Comparison of ENCODE assay signal across 7 cellular contexts in the genomic region with DNA sequence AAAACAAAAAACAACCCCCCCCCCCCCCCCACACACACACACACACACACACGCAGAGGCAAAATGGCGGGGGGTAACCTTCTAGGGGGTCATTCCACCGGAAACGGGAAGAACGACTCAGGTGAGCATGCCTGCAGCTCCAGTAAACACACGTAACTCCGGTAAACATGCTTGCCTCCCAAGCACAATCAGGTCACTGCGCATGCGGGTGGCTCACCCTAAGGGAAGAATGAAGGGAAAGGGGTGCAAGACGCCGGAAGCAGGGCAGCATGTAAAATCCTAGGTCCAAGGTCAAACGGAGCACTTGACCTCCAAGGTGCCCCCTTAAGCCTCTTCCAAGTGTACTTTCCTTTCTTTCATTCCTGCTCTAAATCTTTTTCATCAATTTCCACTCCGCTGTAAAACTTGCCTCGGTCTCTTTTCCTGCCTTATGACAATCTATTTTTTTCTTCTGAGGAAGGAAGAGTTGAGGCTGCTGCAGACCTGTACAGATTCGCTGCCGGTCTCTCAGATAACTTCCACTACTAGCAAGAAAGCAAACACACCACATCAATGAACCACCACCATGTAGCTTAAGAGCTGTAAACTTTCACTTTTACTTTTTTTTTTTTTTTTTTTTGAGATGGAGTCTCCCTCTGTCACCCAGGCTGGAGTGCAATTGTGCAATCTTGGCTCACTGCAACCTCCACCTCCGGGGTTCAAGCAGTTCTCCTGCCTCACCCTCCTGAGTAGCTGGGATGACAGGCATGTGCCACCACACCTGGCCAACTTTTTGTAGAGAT. TPM values are rescaled to one million over a fixed set of nuclear protein-coding genes. Genes with fewer than 3 reads are reported as not detected.
DNase-seq lines count a peak whose midpoint lies in the region; ATAC-seq and TF ChIP-seq lines count a peak whose summit lies in the region.

No MANE protein-coding gene starts in this region.

- no peak for TF ChIP-seq EP300 in stomach (IDR thresholded peaks at IDR 0.05)

- H3K36me3 ChIP-seq in esophagus squamous epithelium (no peaks in the 10 kb centered on the region), stomach (no peaks in the 10 kb centered on the region)

- intact Hi-C loops in esophagus squamous epithelium (cut with DNase I) = loop anchor here (10.0 kb wide), 1 partner anchor 59 kb away; no protein-coding TSS in a partner anchor
- intact Hi-C loops in stomach (cut with DNase I; ENCODE audit: low total_unique reads) = loop anchor here (5.0 kb wide), 1 partner anchor 52 kb away; the partner anchor contains the start of gene SETD4

- H3K4me1 ChIP-seq in esophagus squamous epithelium (peaks cover 5 to 50% (median 22%) of the 10 kb centered on the region in 3 donors), stomach (peaks cover 4 to 24% (median 13%) of the 10 kb centered on the region in 4 donors)

- H3K9me3 ChIP-seq in esophagus squamous epithelium (peaks cover 0 to 3% (median 0%) of the 10 kb centered on the region in 3 donors), stomach (no peaks in the 10 kb centered on the region)

- no peak for TF ChIP-seq CTCF in NB4 (IDR thresholded peaks at IDR 0.05; ENCODE audit: low read depth, low read length)
- TF ChIP-seq CTCF in esophagus squamous epithelium (IDR thresholded peaks at IDR 0.05) = no peak
- TF ChIP-seq CTCF in stomach (IDR thresholded peaks at IDR 0.05) = no peak

- TF ChIP-seq POLR2A in NB4 (IDR thresholded peaks at IDR 0.05; ENCODE audit: extremely low read depth, insufficient read length) (no peak), esophagus squamous epithelium (IDR thresholded peaks at IDR 0.05) (no peak), stomach (IDR thresholded peaks at IDR 0.05) (no peak), erythroblast (IDR thresholded peaks at IDR 0.05; ENCODE audit: low read length) (no peak)

- 27 to 62% methylated on average over 15 to 16 of the region's 17 CpGs for WGBS in esophagus squamous epithelium, 2 donors
- WGBS in stomach, 5 donors = 17 to 42% (median 29%) methylated on average over 17 of the region's 17 CpGs

- H3K4me3 ChIP-seq in NB4 (ENCODE audit: low read depth, low read length) = peak overlapping the region; percentile 59
- H3K4me3 ChIP-seq in esophagus squamous epithelium = peak overlapping the region; percentile 4 to 49 (median 40)
- peak overlapping the region; percentile 5 to 50 (median 40) for H3K4me3 ChIP-seq in stomach

- DNase-seq in NB4 (ENCODE audit: low read depth) (peak; percentile 66), UCSD-AML1 (lab: John Stamatoyannopoulos, UW; ENCODE audit: unreplicated experiment) (peak; percentile 37), esophagus squamous epithelium (lab: John Stamatoyannopoulos, UW) (no peak), stomach (peak; percentile 85), DMS114 treated with DMSO at 0.1 percent for 48 hours (lab: John Stamatoyannopoulos, UW; ENCODE audit: unreplicated experiment) (no peak), erythroblast (lab: John Stamatoyannopoulos, UW) (no peak)

- ATAC-seq in HG02938 (IDR thresholded peaks at IDR 0.05; ENCODE audit: unreplicated experiment) = no peak

- H3K27me3 ChIP-seq in esophagus squamous epithelium (no peaks in the 10 kb centered on the region), stomach (no peaks in the 10 kb centered on the region)

- peak overlapping the region; percentile 49 to 82 (median 78) for H3K27ac ChIP-seq in esophagus squamous epithelium
- peak overlapping the region; percentile 25 to 80 (median 77) for H3K27ac ChIP-seq in stomach

RNA-seq across cellular contexts. Expression of gene CBR3, which starts 21.0 kb away (rescaled TPM):
- 100 to 1,000 TPM in 3 of 4 donors, 10 to 100 TPM in 1; 67.3 to 158 (median 122) TPM for total RNA-seq in esophagus squamous epithelium
- total RNA-seq in stomach = 10 to 100 TPM in 1 of 5 donors, 1 to 10 TPM in 2, not detected in 2; 1.1 to 10.7 (median 4.7) TPM
- polyA plus RNA-seq in stomach = 10 to 100 TPM in 1 of 3 donors, 1 to 10 TPM in 2; 4.4 to 32.8 (median 6.4) TPM

RNA-seq across cellular contexts. Expression of gene DOP1B, which starts 42.8 kb away (rescaled TPM):
- total RNA-seq in esophagus squamous epithelium (10 to 100 TPM; 18.5 to 36.7 (median 26.2) TPM), stomach (10 to 100 TPM; 33.8 to 63.2 (median 49.2) TPM)
- polyA plus RNA-seq in stomach = 10 to 100 TPM in 1 of 3 donors, 1 to 10 TPM in 2; 4.1 to 16.5 (median 4.6) TPM

RNA-seq across cellular contexts. Expression of gene CBR1, which starts 44.0 kb away (rescaled TPM):
- 100 to 1,000 TPM; 320 to 932 (median 584) TPM for total RNA-seq in esophagus squamous epithelium
- total RNA-seq in stomach = 100 to 1,000 TPM in 3 of 5 donors, 10 to 100 TPM in 2; 79.9 to 372 (median 140) TPM
- 100 to 1,000 TPM in 2 of 3 donors, 10 to 100 TPM in 1; 99.9 to 315 (median 169) TPM for polyA plus RNA-seq in stomach

RNA-seq across cellular contexts. Expression of gene SETD4, which starts 53.5 kb away (rescaled TPM):
- total RNA-seq in esophagus squamous epithelium (10 to 100 TPM in 3 of 4 donors, 1 to 10 TPM in 1; 9.9 to 30.1 (median 14.6) TPM), stomach (10 to 100 TPM; 11.6 to 87.5 (median 46.4) TPM)
- polyA plus RNA-seq in stomach = 10 to 100 TPM in 2 of 3 donors, 1 to 10 TPM in 1; 6.9 to 19.6 (median 10.6) TPM

Comparison
In these comparisons a context has a peak if more than half of its experiments do, and no peak if none do; other contexts are left out.
1. DNase-seq: peak in NB4 (single experiment), UCSD-AML1 (single experiment) and stomach (single experiment); none in esophagus squamous epithelium (single experiment), DMS114 treated with DMSO at 0.1 percent for 48 hours (single experiment) and erythroblast (0 of 2).
2. RNA of gene CBR3, which starts 21.0 kb away (total RNA-seq): 67.3 to 158 TPM in esophagus squamous epithelium; 1.1 to 10.7 TPM in stomach; every median in the first group is over 4 times any median in the second.
3. Peak in every context shown above with its lines, with median percentiles within 50 percentile points of each other: H3K4me3 ChIP-seq.